27 cellular contexts compared by ENCODE assay signal in the genomic region with DNA sequence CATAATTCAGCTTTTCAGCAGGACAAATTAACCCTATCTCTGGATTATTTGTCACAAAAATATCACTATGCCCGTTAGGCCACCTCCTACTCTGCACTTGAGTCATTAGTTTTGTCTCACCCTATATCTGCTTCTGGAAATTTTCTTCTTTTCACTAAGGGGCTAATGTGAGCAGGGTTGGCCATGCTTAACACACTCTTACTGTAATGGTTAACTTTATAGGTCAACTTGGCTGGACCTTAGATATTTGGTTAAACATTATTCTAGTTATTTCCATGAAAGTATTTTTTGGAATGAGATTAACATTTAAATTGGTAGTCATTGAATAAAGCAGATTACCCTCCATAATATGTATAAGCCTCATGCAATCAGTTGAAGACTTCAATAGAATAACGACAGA.
DNase-seq lines count a peak whose midpoint lies in the region; ATAC-seq, FAIRE-seq and TF ChIP-seq lines count a peak whose summit lies in the region.
"Had no signal": no experiment of that assay in that cellular context is flagged by ENCODE, and none has a peak within 500 bp of the region (broad histone marks: within the 10 kb centered on the region; RNA-seq: fewer than 3 reads in every experiment).

No MANE protein-coding gene starts in this region.

- H3K27ac ChIP-seq in kidney (ENCODE audit: low read depth in 2 of 2, low read length in 2 of 2): no peak overlapping the region
- H3K27ac ChIP-seq: 22Rv1; BLaER1 treated with 17β-estradiol and CSF1 and Interleukin-3, amounts not matched to agents 10 nM and 100 nM had no signal

- no peaks in the 10 kb centered on the region for H3K36me3 ChIP-seq in kidney (ENCODE audit: control insufficient read depth in 1 of 2, insufficient read depth in 2 of 2, low read length in 2 of 2)
- H3K36me3 ChIP-seq: BE2C; BLaER1 treated with 17β-estradiol and CSF1 and Interleukin-3, amounts not matched to agents 10 nM and 100 nM; HAP-1 had no signal

- in situ Hi-C loops in ACHN (cut with HindIII; ENCODE audit: low pct_ligation_motif_present, low pct_unique_long_range_greater_than_20kb, low sequenced_read_pairs): no loop called here

- peaks cover 9% of the 10 kb centered on the region for H3K9me3 Mint-ChIP-seq in nephron
- H3K9me3 Mint-ChIP-seq: HFFc6 had no signal

- H3K4me3 ChIP-seq in kidney (ENCODE audit: low read length in 2 of 2): peak overlapping the region in 1 of 2 donors; percentile 1
- H3K4me3 ChIP-seq: BLaER1 treated with 17β-estradiol and CSF1 and Interleukin-3, amounts not matched to agents 10 nM and 100 nM; GM23338; HAP-1 had no signal

- TF ChIP-seq CTCF in kidney (IDR thresholded peaks at IDR 0.05; ENCODE audit: borderline replicate concordance, extremely low read depth, insufficient read depth): no peak
- TF ChIP-seq CTCF in nephron (IDR thresholded peaks at IDR 0.05; ENCODE audit: unreplicated experiment in 3 of 3): no peak

- DNase-seq in ACHN (peak; percentile 22), RCC 7860 (ENCODE audit: low spot score) (no peak), kidney (no peak), HUDEP-2 (lab: John Stamatoyannopoulos, UW; ENCODE audit: unreplicated experiment in 76 of 76) (no peak), UCSD-AML1 (lab: John Stamatoyannopoulos, UW; ENCODE audit: unreplicated experiment) (no peak), anterior cingulate cortex (lab: John Stamatoyannopoulos, UW) (no peak), left ventricle myocardium superior (no peak)
- DNase-seq: AML-193; BE2C; Calu3; CD4-positive, alpha-beta T cell; CD8-positive, alpha-beta memory T cell; DMS53; DMS79 treated with DMSO at 0.1 percent for 48 hours; GF-D8; HFFc6 had no signal

- intact Hi-C loops in kidney (cut with DNase I): no loop called here
- intact Hi-C loops in left ventricle myocardium superior (cut with micrococcal nuclease): no loop called here

- peak overlapping the region; percentile 87 to 89 (median 89) for H3K27ac Mint-ChIP-seq in nephron
- H3K27ac Mint-ChIP-seq: CD14-positive monocyte; CD4-positive, alpha-beta T cell; CD8-positive, alpha-beta memory T cell; GM23338; HFFc6 had no signal

- no peak overlapping the region for H3K4me3 Mint-ChIP-seq in nephron
- H3K4me3 Mint-ChIP-seq: CD14-positive monocyte; CD4-positive, alpha-beta T cell; CD8-positive, alpha-beta memory T cell; GM23338; HFFc6 had no signal

- H3K4me1 ChIP-seq in kidney (ENCODE audit: control insufficient read depth in 1 of 2, insufficient read depth in 1 of 2, low read depth in 1 of 2, low read length in 2 of 2): no peaks in the 10 kb centered on the region
- H3K4me1 ChIP-seq: BE2C; BLaER1 treated with 17β-estradiol and CSF1 and Interleukin-3, amounts not matched to agents 10 nM and 100 nM; HAP-1 had no signal

- no peaks in the 10 kb centered on the region for H3K4me1 Mint-ChIP-seq in nephron
- H3K4me1 Mint-ChIP-seq: CD14-positive monocyte; CD8-positive, alpha-beta memory T cell; GM23338 had no signal

- ATAC-seq in left ventricle myocardium superior: no peak
- ATAC-seq: GM23338 had no signal

- H3K9ac ChIP-seq in kidney (ENCODE audit: low read length in 2 of 2): no peak overlapping the region
- H3K9ac ChIP-seq: BLaER1 treated with 17β-estradiol and CSF1 and Interleukin-3, amounts not matched to agents 10 nM and 100 nM had no signal

- no peaks in the 10 kb centered on the region for H3K9me3 ChIP-seq in kidney (ENCODE audit: control insufficient read depth in 1 of 2, low read length in 2 of 2)
- H3K9me3 ChIP-seq: BE2C; BLaER1 treated with 17β-estradiol and CSF1 and Interleukin-3, amounts not matched to agents 10 nM and 100 nM; HAP-1 had no signal

- H3K36me3 Mint-ChIP-seq in nephron (ENCODE audit: low read depth): peaks cover 4% of the 10 kb centered on the region
- H3K36me3 Mint-ChIP-seq: CD14-positive monocyte; CD8-positive, alpha-beta memory T cell had no signal

- peak; percentile 65 for FAIRE-seq in RCC 7860 (lab: Jason Lieb, UNC)
- peak; percentile 94 for FAIRE-seq in kidney (lab: Jason Lieb, UNC)
- FAIRE-seq: A204.1, GM12891, GM18507, GM19239, H54 had no signal

- H3K27me3 Mint-ChIP-seq in nephron (ENCODE audit: low read depth): no peaks in the 10 kb centered on the region
- H3K27me3 Mint-ChIP-seq: CD4-positive, alpha-beta T cell; CD8-positive, alpha-beta memory T cell had no signal
